In genomic region chr10:73119457-73119856, GRCh38 we compare ENCODE assay signal across 18 cellular contexts.
"Had no signal": no experiment of that assay in that cellular context is flagged by ENCODE, and none has a peak within 500 bp of the region (broad histone marks: within the 10 kb centered on the region; RNA-seq: fewer than 3 reads in every experiment).

No MANE protein-coding gene starts in this region.

- H3K27ac Mint-ChIP-seq: activated B cell treated with CpG ODN at 0.5 μM for 24 hours; activated naive CD8-positive, alpha-beta T cell; immature natural killer cell had no signal

- H3K27ac ChIP-seq: brain microvascular endothelial cell, foreskin keratinocyte, thyroid gland, uterus had no signal

- H3K36me3 ChIP-seq: brain microvascular endothelial cell, thyroid gland, uterus had no signal

- H3K27me3 Mint-ChIP-seq: activated B cell treated with CpG ODN at 0.5 μM for 24 hours; activated naive CD8-positive, alpha-beta T cell; stimulated activated naive B cell treated with anti-CD40 and anti-IgM and Interleukin-4, amounts not matched to agents 10 μg/mL and 1 μg/mL and 100 μg/mL, for 72 hours had no signal

- H3K36me3 Mint-ChIP-seq: activated naive CD8-positive, alpha-beta T cell; immature natural killer cell had no signal

- H3K9me3 ChIP-seq: thyroid gland, uterus had no signal

- H3K4me3 Mint-ChIP-seq: activated B cell treated with CpG ODN at 0.5 μM for 24 hours; activated naive CD8-positive, alpha-beta T cell; immature natural killer cell; neural crest cell; stimulated activated naive B cell treated with anti-CD40 and anti-IgM and Interleukin-4, amounts not matched to agents 10 μg/mL and 1 μg/mL and 100 μg/mL, for 72 hours had no signal

- H3K9me3 Mint-ChIP-seq: activated B cell treated with CpG ODN at 0.5 μM for 24 hours; immature natural killer cell; neural crest cell; stimulated activated naive B cell treated with anti-CD40 and anti-IgM and Interleukin-4, amounts not matched to agents 10 μg/mL and 1 μg/mL and 100 μg/mL, for 72 hours had no signal

- H3K4me1 ChIP-seq: thyroid gland, uterus had no signal

- H3K4me1 Mint-ChIP-seq: immature natural killer cell, neural crest cell had no signal

- DNase-seq: activated B cell treated with CpG ODN at 0.5 μM for 24 hours; activated CD4-positive, alpha-beta T cell treated with anti-CD3 and anti-CD28 coated beads, Interleukin-2, amount 50 U/mL, for 4 hours; activated effector memory CD4-positive, alpha-beta T cell treated with anti-CD3 and anti-CD28 coated beads, Interleukin-2, amount 50 U/mL, for 16 hours; activated T-cell treated with anti-CD3 and anti-CD28 coated beads, Interleukin-2, amount 50 U/mL, for 48 hours; anterior cingulate cortex; brain microvascular endothelial cell; cortex of kidney; effector CD4-positive, alpha-beta T cell; foreskin keratinocyte; immature natural killer cell; stimulated activated CD4-positive, alpha-beta T cell treated with anti-CD3 and anti-CD28 coated beads, Interleukin-2, amount 100 ng/mL, for 48 hours; stimulated activated naive B cell treated with anti-CD40 and anti-IgM and Interleukin-4, amounts not matched to agents 10 μg/mL and 1 μg/mL and 100 μg/mL, for 72 hours; T-helper 2 cell; thyroid gland; uterus had no signal

- H3K4me3 ChIP-seq: thyroid gland, uterus had no signal

- H3K27me3 ChIP-seq: brain microvascular endothelial cell, foreskin keratinocyte, thyroid gland, uterus had no signal

- ATAC-seq: foreskin keratinocyte; SK-N-SH treated with all-trans-retinoic acid at 6 μM for 48 hours; stimulated activated naive B cell treated with anti-CD40 and anti-IgM and Interleukin-4, amounts not matched to agents 10 μg/mL and 1 μg/mL and 100 μg/mL, for 72 hours had no signal
